Comparison of ENCODE assay signal across 1 cellular context in the genomic region with DNA sequence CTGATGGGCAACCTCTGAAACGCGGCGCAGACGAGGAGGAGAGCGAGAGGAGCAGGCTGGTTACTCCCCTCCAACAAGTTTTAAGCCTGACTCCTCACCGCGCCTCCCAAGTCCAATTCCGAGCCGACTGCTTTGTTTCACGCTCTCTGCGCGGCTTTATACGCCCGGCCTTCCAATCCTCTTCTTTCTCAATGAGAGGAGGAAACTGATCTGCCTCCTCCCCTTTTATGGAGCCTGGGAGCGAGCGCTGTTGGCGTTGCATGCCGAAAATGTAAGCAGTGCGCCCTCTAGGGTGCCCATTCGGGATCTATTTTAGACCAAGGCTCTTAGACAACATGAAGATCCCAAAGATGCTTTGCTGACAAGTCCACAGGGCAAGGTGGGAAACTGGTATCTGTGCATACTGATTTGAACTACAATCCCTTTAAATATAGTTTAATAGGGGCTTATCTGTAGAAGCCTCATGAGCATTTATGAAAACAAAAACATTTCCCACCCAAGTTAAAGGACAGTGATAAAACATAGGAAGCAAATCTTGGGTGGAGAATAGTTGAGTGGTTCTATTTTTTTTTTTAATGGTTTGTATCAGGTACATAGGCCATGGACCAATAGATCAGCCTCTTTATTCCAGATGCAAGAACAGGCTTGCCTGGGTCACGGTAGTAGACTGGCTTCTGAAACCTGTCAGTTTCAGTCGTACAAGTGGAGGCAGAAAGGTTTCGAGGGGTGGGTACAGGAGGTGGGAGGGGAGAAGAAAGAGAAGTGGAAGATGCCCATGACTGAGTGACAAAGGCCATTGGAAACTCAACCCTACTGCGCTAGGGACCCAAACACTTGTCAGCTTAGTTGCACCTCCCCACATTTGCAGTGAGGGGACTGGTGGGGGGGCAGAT.
A peak's percentile ranks its signal among the peaks of the same experiment; 100 is the strongest.
TF ChIP-seq lines count a peak whose summit lies in the region.

A gene with protein sequence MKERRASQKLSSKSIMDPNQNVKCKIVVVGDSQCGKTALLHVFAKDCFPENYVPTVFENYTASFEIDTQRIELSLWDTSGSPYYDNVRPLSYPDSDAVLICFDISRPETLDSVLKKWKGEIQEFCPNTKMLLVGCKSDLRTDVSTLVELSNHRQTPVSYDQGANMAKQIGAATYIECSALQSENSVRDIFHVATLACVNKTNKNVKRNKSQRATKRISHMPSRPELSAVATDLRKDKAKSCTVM (minus strand): TSS at position 131 of the 893 bp plus-strand sequence. CDS start 250 bp downstream, outside the sequence.

TF ChIP-seq in HepG2, 621 proteins besides CTCF, POLR2A, EP300 and RAD21 (continued from another document and continues in another):
- TF ChIP-seq ZNF205 (CRISPR knock-in tag; IDR thresholded peaks at IDR 0.05) (no peak; the same call in 1 of the 2 replicates), MBD4 (IDR thresholded peaks at IDR 0.05; ENCODE audit: borderline replicate concordance, low read length) (no peak), GABPB1 (CRISPR knock-in tag; IDR thresholded peaks at IDR 0.05) (peak; percentile 23; the same call in 1 of the 2 replicates), ZMYM3 (CRISPR knock-in tag; IDR thresholded peaks at IDR 0.05) (no peak), ZNF496 (CRISPR knock-in tag; IDR thresholded peaks at IDR 0.05; ENCODE audit: insufficient replicate concordance) (no peak), SMC3 (IDR thresholded peaks at IDR 0.05; ENCODE audit: low read length) (peak; percentile 84; the same call in 1 of the 2 replicates), XRCC5 (optimal IDR thresholded peaks at IDR 0.05; ENCODE audit: low read length) (peak; percentile 97), POLR2G (IDR thresholded peaks at IDR 0.05; ENCODE audit: low read depth, low read length) (no peak), ZNF263 (CRISPR knock-in tag; IDR thresholded peaks at IDR 0.05) (peak; percentile 81), RXRB (CRISPR knock-in tag; IDR thresholded peaks at IDR 0.05; ENCODE audit: borderline replicate concordance) (peak; percentile 31; the same call in 1 of the 2 replicates), BCL6 (CRISPR knock-in tag; IDR thresholded peaks at IDR 0.05) (no peak), DR1 (CRISPR knock-in tag; IDR thresholded peaks at IDR 0.05) (0 out of 2 replicates have a peak, but pooled peaks have one; percentile 20), MED8 (CRISPR knock-in tag; IDR thresholded peaks at IDR 0.05; ENCODE audit: insufficient replicate concordance) (no peak), ZNF331 (CRISPR knock-in tag; IDR thresholded peaks at IDR 0.05) (peak; percentile 55; the same call in 1 of the 2 replicates), NR2F6 (IDR thresholded peaks at IDR 0.05) (no peak), NR2F6 (CRISPR knock-in tag; IDR thresholded peaks at IDR 0.05) (no peak), ZNF605 (CRISPR knock-in tag; IDR thresholded peaks at IDR 0.05) (0 out of 2 replicates have a peak, but pooled peaks have one; percentile 29), TIGD3 (CRISPR knock-in tag; IDR thresholded peaks at IDR 0.05; ENCODE audit: borderline replicate concordance) (no peak), PHF8 (CRISPR knock-in tag; IDR thresholded peaks at IDR 0.05) (no peak), ZFY (CRISPR knock-in tag; IDR thresholded peaks at IDR 0.05) (peak; percentile 21; the same call in 1 of the 2 replicates), ELF3 (CRISPR knock-in tag; IDR thresholded peaks at IDR 0.05) (peak; percentile 63; the same call in 1 of the 2 replicates), GPN1 (CRISPR knock-in tag; IDR thresholded peaks at IDR 0.05; ENCODE audit: borderline replicate concordance) (no peak), ZNF274 (CRISPR knock-in tag; IDR thresholded peaks at IDR 0.05) (no peak), TBP (CRISPR knock-in tag; IDR thresholded peaks at IDR 0.05) (no peak), HNRNPLL (IDR thresholded peaks at IDR 0.05; ENCODE audit: low read depth, low read length, poor library complexity, severe bottlenecking) (peak; percentile 95), ZSCAN9 (CRISPR knock-in tag; IDR thresholded peaks at IDR 0.05; ENCODE audit: borderline replicate concordance) (0 out of 2 replicates have a peak, but pooled peaks have one; percentile 20), ZNF562 (CRISPR knock-in tag; IDR thresholded peaks at IDR 0.05; ENCODE audit: borderline replicate concordance) (no peak), ZNF709 (CRISPR knock-in tag; IDR thresholded peaks at IDR 0.05) (no peak)
- TF ChIP-seq, protein P1, sequence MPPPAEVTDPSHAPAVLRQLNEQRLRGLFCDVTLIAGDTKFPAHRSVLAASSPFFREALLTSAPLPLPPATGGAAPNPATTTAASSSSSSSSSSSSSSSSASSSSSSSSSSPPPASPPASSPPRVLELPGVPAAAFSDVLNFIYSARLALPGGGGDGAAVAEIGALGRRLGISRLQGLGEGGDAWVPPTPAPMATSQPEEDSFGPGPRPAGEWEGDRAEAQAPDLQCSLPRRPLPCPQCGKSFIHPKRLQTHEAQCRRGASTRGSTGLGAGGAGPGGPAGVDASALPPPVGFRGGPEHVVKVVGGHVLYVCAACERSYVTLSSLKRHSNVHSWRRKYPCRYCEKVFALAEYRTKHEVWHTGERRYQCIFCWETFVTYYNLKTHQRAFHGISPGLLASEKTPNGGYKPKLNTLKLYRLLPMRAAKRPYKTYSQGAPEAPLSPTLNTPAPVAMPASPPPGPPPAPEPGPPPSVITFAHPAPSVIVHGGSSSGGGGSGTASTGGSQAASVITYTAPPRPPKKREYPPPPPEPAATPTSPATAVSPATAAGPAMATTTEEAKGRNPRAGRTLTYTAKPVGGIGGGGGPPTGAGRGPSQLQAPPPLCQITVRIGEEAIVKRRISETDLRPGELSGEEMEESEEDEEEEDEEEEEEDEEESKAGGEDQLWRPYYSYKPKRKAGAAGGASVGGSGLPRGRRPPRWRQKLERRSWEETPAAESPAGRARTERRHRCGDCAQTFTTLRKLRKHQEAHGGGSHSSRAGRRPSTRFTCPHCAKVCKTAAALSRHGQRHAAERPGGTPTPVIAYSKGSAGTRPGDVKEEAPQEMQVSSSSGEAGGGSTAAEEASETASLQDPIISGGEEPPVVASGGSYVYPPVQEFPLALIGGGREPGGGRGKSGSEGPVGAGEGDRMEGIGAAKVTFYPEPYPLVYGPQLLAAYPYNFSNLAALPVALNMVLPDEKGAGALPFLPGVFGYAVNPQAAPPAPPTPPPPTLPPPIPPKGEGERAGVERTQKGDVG (CRISPR knock-in tag; IDR thresholded peaks at IDR 0.05; ENCODE audit: borderline replicate concordance): no peak
- TF ChIP-seq, protein P2, sequence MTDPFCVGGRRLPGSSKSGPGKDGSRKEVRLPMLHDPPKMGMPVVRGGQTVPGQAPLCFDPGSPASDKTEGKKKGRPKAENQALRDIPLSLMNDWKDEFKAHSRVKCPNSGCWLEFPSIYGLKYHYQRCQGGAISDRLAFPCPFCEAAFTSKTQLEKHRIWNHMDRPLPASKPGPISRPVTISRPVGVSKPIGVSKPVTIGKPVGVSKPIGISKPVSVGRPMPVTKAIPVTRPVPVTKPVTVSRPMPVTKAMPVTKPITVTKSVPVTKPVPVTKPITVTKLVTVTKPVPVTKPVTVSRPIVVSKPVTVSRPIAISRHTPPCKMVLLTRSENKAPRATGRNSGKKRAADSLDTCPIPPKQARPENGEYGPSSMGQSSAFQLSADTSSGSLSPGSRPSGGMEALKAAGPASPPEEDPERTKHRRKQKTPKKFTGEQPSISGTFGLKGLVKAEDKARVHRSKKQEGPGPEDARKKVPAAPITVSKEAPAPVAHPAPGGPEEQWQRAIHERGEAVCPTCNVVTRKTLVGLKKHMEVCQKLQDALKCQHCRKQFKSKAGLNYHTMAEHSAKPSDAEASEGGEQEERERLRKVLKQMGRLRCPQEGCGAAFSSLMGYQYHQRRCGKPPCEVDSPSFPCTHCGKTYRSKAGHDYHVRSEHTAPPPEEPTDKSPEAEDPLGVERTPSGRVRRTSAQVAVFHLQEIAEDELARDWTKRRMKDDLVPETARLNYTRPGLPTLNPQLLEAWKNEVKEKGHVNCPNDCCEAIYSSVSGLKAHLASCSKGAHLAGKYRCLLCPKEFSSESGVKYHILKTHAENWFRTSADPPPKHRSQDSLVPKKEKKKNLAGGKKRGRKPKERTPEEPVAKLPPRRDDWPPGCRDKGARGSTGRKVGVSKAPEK (CRISPR knock-in tag; IDR thresholded peaks at IDR 0.05; ENCODE audit: borderline replicate concordance): no peak
- TF ChIP-seq, protein P3, sequence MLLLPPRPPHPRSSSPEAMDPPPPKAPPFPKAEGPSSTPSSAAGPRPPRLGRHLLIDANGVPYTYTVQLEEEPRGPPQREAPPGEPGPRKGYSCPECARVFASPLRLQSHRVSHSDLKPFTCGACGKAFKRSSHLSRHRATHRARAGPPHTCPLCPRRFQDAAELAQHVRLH (CRISPR knock-in tag; IDR thresholded peaks at IDR 0.05; ENCODE audit: borderline replicate concordance, low read depth): peak; percentile 40; the same call in 1 of the 2 replicates
- TF ChIP-seq, protein P4, sequence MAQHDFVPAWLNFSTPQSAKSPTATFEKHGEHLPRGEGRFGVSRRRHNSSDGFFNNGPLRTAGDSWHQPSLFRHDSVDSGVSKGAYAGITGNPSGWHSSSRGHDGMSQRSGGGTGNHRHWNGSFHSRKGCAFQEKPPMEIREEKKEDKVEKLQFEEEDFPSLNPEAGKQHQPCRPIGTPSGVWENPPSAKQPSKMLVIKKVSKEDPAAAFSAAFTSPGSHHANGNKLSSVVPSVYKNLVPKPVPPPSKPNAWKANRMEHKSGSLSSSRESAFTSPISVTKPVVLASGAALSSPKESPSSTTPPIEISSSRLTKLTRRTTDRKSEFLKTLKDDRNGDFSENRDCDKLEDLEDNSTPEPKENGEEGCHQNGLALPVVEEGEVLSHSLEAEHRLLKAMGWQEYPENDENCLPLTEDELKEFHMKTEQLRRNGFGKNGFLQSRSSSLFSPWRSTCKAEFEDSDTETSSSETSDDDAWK (CRISPR knock-in tag; IDR thresholded peaks at IDR 0.05): no peak
- TF ChIP-seq, protein P5, sequence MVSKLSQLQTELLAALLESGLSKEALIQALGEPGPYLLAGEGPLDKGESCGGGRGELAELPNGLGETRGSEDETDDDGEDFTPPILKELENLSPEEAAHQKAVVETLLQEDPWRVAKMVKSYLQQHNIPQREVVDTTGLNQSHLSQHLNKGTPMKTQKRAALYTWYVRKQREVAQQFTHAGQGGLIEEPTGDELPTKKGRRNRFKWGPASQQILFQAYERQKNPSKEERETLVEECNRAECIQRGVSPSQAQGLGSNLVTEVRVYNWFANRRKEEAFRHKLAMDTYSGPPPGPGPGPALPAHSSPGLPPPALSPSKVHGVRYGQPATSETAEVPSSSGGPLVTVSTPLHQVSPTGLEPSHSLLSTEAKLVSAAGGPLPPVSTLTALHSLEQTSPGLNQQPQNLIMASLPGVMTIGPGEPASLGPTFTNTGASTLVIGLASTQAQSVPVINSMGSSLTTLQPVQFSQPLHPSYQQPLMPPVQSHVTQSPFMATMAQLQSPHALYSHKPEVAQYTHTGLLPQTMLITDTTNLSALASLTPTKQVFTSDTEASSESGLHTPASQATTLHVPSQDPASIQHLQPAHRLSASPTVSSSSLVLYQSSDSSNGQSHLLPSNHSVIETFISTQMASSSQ (IDR thresholded peaks at IDR 0.05; ENCODE audit: low read depth): no peak
- TF ChIP-seq, protein P5 (CRISPR knock-in tag; IDR thresholded peaks at IDR 0.05; ENCODE audit: borderline replicate concordance): no peak
- TF ChIP-seq, protein P6, sequence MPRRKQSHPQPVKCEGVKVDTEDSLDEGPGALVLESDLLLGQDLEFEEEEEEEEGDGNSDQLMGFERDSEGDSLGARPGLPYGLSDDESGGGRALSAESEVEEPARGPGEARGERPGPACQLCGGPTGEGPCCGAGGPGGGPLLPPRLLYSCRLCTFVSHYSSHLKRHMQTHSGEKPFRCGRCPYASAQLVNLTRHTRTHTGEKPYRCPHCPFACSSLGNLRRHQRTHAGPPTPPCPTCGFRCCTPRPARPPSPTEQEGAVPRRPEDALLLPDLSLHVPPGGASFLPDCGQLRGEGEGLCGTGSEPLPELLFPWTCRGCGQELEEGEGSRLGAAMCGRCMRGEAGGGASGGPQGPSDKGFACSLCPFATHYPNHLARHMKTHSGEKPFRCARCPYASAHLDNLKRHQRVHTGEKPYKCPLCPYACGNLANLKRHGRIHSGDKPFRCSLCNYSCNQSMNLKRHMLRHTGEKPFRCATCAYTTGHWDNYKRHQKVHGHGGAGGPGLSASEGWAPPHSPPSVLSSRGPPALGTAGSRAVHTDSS (CRISPR knock-in tag; conservative IDR thresholded peaks at IDR 0.05): no peak
- TF ChIP-seq, protein P7, sequence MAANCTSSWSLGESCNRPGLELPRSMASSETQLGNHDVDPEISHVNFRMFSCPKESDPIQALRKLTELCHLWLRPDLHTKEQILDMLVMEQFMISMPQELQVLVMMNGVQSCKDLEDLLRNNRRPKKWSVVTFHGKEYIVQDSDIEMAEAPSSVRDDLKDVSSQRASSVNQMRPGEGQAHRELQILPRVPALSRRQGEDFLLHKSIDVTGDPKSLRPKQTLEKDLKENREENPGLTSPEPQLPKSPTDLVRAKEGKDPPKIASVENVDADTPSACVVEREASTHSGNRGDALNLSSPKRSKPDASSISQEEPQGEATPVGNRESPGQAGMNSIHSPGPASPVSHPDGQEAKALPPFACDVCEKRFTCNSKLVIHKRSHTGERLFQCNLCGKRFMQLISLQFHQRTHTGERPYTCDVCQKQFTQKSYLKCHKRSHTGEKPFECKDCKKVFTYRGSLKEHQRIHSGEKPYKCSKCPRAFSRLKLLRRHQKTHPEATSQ (CRISPR knock-in tag; IDR thresholded peaks at IDR 0.05; ENCODE audit: borderline replicate concordance): peak; percentile 30; the same call in 1 of the 2 replicates
